ENCODE assay signal across 10 cellular contexts in the genomic region with DNA sequence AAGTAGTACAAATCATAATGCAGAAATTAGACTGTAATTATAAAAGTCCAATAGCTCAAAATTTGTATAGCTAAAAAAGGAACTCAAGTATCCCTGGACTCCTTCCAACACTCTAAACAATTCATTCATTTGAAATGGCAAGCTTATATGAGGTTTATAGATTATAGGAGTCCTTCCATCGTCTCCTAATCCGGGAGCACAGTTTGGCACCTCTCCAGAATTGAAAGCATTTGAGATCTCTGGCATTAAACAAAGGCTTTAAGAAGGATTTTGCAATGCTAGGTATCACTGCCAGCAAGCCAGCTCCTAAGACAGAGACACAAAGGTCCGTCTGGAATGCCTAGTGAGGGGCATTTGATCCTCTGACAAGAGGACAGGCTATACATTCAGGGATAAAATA.
DNase-seq lines count a peak whose midpoint lies in the region; ATAC-seq and TF ChIP-seq lines count a peak whose summit lies in the region.
"Had no signal": no experiment of that assay in that cellular context is flagged by ENCODE, and none has a peak within 500 bp of the region (broad histone marks: within the 10 kb centered on the region; RNA-seq: fewer than 3 reads in every experiment).

No MANE protein-coding gene starts in this region.

- no peak for TF ChIP-seq CTCF in RWPE2 (IDR thresholded peaks at IDR 0.05; ENCODE audit: poor library complexity, severe bottlenecking)
- no peak for TF ChIP-seq CTCF in fibroblast of the aortic adventitia (IDR thresholded peaks at IDR 0.05; ENCODE audit: insufficient read depth, low read length)
- no peak for TF ChIP-seq CTCF in smooth muscle cell (IDR thresholded peaks at IDR 0.05; ENCODE audit: borderline replicate concordance, insufficient read depth, poor library complexity, severe bottlenecking)

- H3K4me2 ChIP-seq in smooth muscle cell = peak overlapping the region; percentile 47
- H3K4me2 ChIP-seq: SK-N-SH had no signal

- H3K4me3 ChIP-seq in RWPE2 (ENCODE audit: severe bottlenecking) (no peak overlapping the region), fibroblast of the aortic adventitia (ENCODE audit: low read depth, low read length) (no peak overlapping the region), smooth muscle cell (no peak overlapping the region)

- H3K4me1 ChIP-seq in RWPE2 (ENCODE audit: insufficient read depth, poor library complexity, severe bottlenecking) (peaks cover 33% of the 10 kb centered on the region), smooth muscle cell (ENCODE audit: low read depth) (peaks cover 47% of the 10 kb centered on the region)

- H4K20me1 ChIP-seq in smooth muscle cell (ENCODE audit: low read depth) = peaks cover 30% of the 10 kb centered on the region

- H3K79me2 ChIP-seq in smooth muscle cell (ENCODE audit: low read depth) = peaks cover 4% of the 10 kb centered on the region

- H3K27me3 ChIP-seq in RWPE2 (ENCODE audit: insufficient read depth, poor library complexity, severe bottlenecking) (no peaks in the 10 kb centered on the region), smooth muscle cell (ENCODE audit: low read depth) (no peaks in the 10 kb centered on the region)

- H2AFZ ChIP-seq in smooth muscle cell (ENCODE audit: low read depth) = no peak overlapping the region

- H3K9me3 ChIP-seq in RWPE2 (ENCODE audit: severe bottlenecking) = no peaks in the 10 kb centered on the region
- no peaks in the 10 kb centered on the region for H3K9me3 ChIP-seq in smooth muscle cell (replicated peaks; ENCODE audit: low read depth)
- H3K9me3 ChIP-seq: SK-N-SH had no signal

- H3K36me3 ChIP-seq in RWPE2 (ENCODE audit: low read depth) (peaks cover 4% of the 10 kb centered on the region; the same call in 1 of the 2 replicates), smooth muscle cell (ENCODE audit: low read depth) (no peaks in the 10 kb centered on the region)

- no peak for ATAC-seq in RWPE2 (ENCODE audit: low read depth)
- ATAC-seq in HG03469 (IDR thresholded peaks at IDR 0.05; ENCODE audit: unreplicated experiment) = no peak

- H3K27ac ChIP-seq in RWPE2 (ENCODE audit: poor library complexity, severe bottlenecking) (peak overlapping the region; percentile 7), smooth muscle cell (ENCODE audit: low read depth) (peak overlapping the region; percentile 55)

- 46% methylated on average over 3 of the region's 3 CpGs for WGBS in smooth muscle cell (ENCODE audit: low lambda C conversion rate)

- no peaks in the 10 kb centered on the region for H3F3A ChIP-seq in smooth muscle cell (ENCODE audit: low read depth)

- H3K9ac ChIP-seq in smooth muscle cell (ENCODE audit: low read depth) = no peak overlapping the region
- H3K9ac ChIP-seq: SK-N-SH had no signal

- DNase-seq in NCI-H1092 treated with DMSO at 0.1 percent for 48 hours (lab: John Stamatoyannopoulos, UW) (peak; percentile 26), NCI-H1092 (lab: John Stamatoyannopoulos, UW) (no peak), RWPE2 (ENCODE audit: low spot score) (no peak), fibroblast of the aortic adventitia (ENCODE audit: low read depth) (peak; percentile 78), smooth muscle cell (lab: John Stamatoyannopoulos, UW; ENCODE audit: unreplicated experiment) (no peak), superior temporal gyrus (ENCODE audit: extremely low spot score) (no peak), GDM1 (lab: John Stamatoyannopoulos, UW) (no peak)
- DNase-seq: activated CD4-positive, alpha-beta memory T cell treated with anti-CD3 and anti-CD28 coated beads for 36 hours; SK-N-SH had no signal

Comparison
In these comparisons a context has a peak if more than half of its experiments do, and no peak if none do; other contexts are left out.
1. DNase-seq: peak in NCI-H1092 treated with DMSO at 0.1 percent for 48 hours (single experiment) and fibroblast of the aortic adventitia (single experiment); none in NCI-H1092 (single experiment), RWPE2 (single experiment), smooth muscle cell (single experiment), superior temporal gyrus (single experiment) and GDM1 (single experiment).